Comparison of ENCODE assay signal across 18 cellular contexts in genomic region chr2:223921204-223921603, GRCh38.
"Had no signal": no experiment of that assay in that cellular context is flagged by ENCODE, and none has a peak within 500 bp of the region (broad histone marks: within the 10 kb centered on the region; RNA-seq: fewer than 3 reads in every experiment).

No MANE protein-coding gene starts in this region.

- H3K27ac Mint-ChIP-seq: nephron; stimulated activated effector memory CD8-positive, alpha-beta T cell treated with anti-CD3 and anti-CD28 coated beads, Interleukin-12 subunit alpha, Interleukin-12 subunit beta, amount 100 ng/mL, for 72 hours; stimulated activated naive CD8-positive, alpha-beta T cell treated with anti-CD3 and anti-CD28 coated beads, Interleukin-15, Interleukin-2, amounts not matched to agents 100 ng/mL and 50 ng/mL, for 24 hours had no signal

- H3K9me3 Mint-ChIP-seq: effector memory CD8-positive, alpha-beta T cell; naive B cell; stimulated activated effector memory CD8-positive, alpha-beta T cell treated with anti-CD3 and anti-CD28 coated beads, Interleukin-12 subunit alpha, Interleukin-12 subunit beta, amount 100 ng/mL, for 72 hours; stimulated activated naive CD8-positive, alpha-beta T cell treated with anti-CD3 and anti-CD28 coated beads, Interleukin-15, Interleukin-2, amounts not matched to agents 100 ng/mL and 50 ng/mL, for 24 hours had no signal

- H3K4me1 Mint-ChIP-seq: nephron had no signal

- H3K27me3 Mint-ChIP-seq: effector memory CD8-positive, alpha-beta T cell; naive B cell; stimulated activated naive CD8-positive, alpha-beta T cell treated with anti-CD3 and anti-CD28 coated beads, Interleukin-15, Interleukin-2, amounts not matched to agents 100 ng/mL and 50 ng/mL, for 24 hours had no signal

- DNase-seq: effector memory CD8-positive, alpha-beta T cell; foreskin keratinocyte; kidney; left colon; left ventricle myocardium superior; mesenchymal stem cell; midbrain; naive B cell; retina; right lobe of liver; stimulated activated CD4-positive, alpha-beta T cell treated with anti-CD3 and anti-CD28 coated beads, Interleukin-4, amount 100 ng/mL, for 1 hour; stimulated activated CD8-positive, alpha-beta memory T cell treated with anti-CD3 and anti-CD28 coated beads, Interleukin-4, amount 100 ng/mL, for 48 hours; tibial artery; upper lobe of left lung; uterus had no signal

- H3K4me3 Mint-ChIP-seq: effector memory CD8-positive, alpha-beta T cell; naive B cell; nephron; stimulated activated effector memory CD8-positive, alpha-beta T cell treated with anti-CD3 and anti-CD28 coated beads, Interleukin-12 subunit alpha, Interleukin-12 subunit beta, amount 100 ng/mL, for 72 hours; stimulated activated naive CD8-positive, alpha-beta T cell treated with anti-CD3 and anti-CD28 coated beads, Interleukin-15, Interleukin-2, amounts not matched to agents 100 ng/mL and 50 ng/mL, for 24 hours had no signal

- ATAC-seq: effector memory CD8-positive, alpha-beta T cell; foreskin keratinocyte; left colon; left ventricle myocardium superior; right lobe of liver; stimulated activated effector memory CD8-positive, alpha-beta T cell treated with anti-CD3 and anti-CD28 coated beads, Interleukin-12 subunit alpha, Interleukin-12 subunit beta, amount 100 ng/mL, for 72 hours had no signal
